Comparison of ENCODE assay signal across 12 cellular contexts in the genomic region with DNA sequence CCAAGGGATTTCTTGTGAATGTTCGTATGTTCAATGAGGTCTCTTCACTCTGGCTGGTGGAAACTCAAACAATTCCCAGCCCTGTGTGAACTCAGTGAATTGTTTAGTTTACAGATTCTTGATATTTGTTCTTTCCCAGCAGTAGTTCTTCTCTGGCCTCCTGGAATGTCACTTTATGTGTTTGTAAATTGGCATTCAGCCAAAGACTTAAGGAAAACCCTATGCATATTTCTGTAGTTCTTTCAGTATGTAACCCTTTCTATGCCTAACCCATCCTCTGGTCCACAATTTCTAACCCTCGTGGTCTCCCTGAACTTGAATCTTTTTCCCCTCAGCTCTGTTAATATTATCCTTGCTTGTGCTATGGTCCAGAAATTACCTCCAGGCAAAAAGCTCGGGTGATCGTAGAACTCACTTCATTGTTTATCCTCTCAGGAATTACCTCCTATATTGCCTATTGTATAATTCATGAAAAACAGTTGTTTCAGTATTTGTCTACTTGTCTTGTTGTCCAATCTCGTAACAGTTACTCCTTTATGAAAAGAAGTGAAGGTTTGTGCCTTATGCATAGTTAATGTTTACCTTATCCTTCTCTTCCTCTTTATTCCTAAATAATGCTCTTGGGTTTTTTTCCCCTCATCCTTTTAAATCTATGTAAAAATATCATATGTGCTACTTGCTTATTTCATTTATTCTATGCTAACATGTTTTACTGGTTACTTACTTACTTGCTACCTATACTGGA. TPM values are rescaled to one million over a fixed set of nuclear protein-coding genes. Genes with fewer than 3 reads are reported as not detected.
A peak's percentile ranks its signal among the peaks of the same experiment; 100 is the strongest.
DNase-seq lines count a peak whose midpoint lies in the region; ATAC-seq and TF ChIP-seq lines count a peak whose summit lies in the region.
"Had no signal": no experiment of that assay in that cellular context is flagged by ENCODE, and none has a peak within 500 bp of the region (broad histone marks: within the 10 kb centered on the region; RNA-seq: fewer than 3 reads in every experiment).

No MANE protein-coding gene starts in this region.

- no peak for TF ChIP-seq POLR2A in body of pancreas (IDR thresholded peaks at IDR 0.05)

- H3K27me3 ChIP-seq in cardiac muscle cell, result no peaks in the 10 kb centered on the region
- H3K27me3 ChIP-seq in body of pancreas, result no peaks in the 10 kb centered on the region

- H3K36me3 ChIP-seq in cardiac muscle cell (no peaks in the 10 kb centered on the region), body of pancreas (replicated peaks in 1 of 2; ENCODE audit: insufficient read depth in 1 of 2, low read depth in 2 of 2) (no peaks in the 10 kb centered on the region)

- ATAC-seq in body of pancreas (peak; percentile 33), GM18873 (IDR thresholded peaks at IDR 0.05; ENCODE audit: low FRiP score, unreplicated experiment) (no peak), natural killer cell (no peak), GM18907 (IDR thresholded peaks at IDR 0.05; ENCODE audit: unreplicated experiment) (no peak), HG02623 (IDR thresholded peaks at IDR 0.05; ENCODE audit: unreplicated experiment) (no peak)
- ATAC-seq: activated T-helper 17 cell treated with anti-CD3 and anti-CD28 coated beads, Interleukin-2, amount 50 U/mL, for 72 hours had no signal

- H3K27ac ChIP-seq in cardiac muscle cell (no peak overlapping the region), body of pancreas (peak overlapping the region in 1 of 4 donors; percentile 21)
- H3K27ac ChIP-seq: coronary artery had no signal

- no peaks in the 10 kb centered on the region for H3K4me1 ChIP-seq in cardiac muscle cell (ENCODE audit: low read depth)
- H3K4me1 ChIP-seq in body of pancreas, result peaks cover 11% of the 10 kb centered on the region

- WGBS in body of pancreas, 2 donors, result 21 to 25% methylated on average over 5 of the region's 5 CpGs

- H3K9me3 Mint-ChIP-seq in natural killer cell, result no peaks in the 10 kb centered on the region
- H3K9me3 Mint-ChIP-seq: activated T-helper 17 cell treated with anti-CD3 and anti-CD28 coated beads, Interleukin-2, amount 50 U/mL, for 72 hours had no signal

- peaks cover 0 to 4% of the 10 kb centered on the region in 2 donors for H3K27me3 Mint-ChIP-seq in natural killer cell (ENCODE audit: low read depth in 2 of 2)

- H3K36me3 Mint-ChIP-seq in natural killer cell, result no peaks in the 10 kb centered on the region

- H3K27ac Mint-ChIP-seq in natural killer cell, result no peak overlapping the region
- H3K27ac Mint-ChIP-seq: activated T-helper 17 cell treated with anti-CD3 and anti-CD28 coated beads, Interleukin-2, amount 50 U/mL, for 72 hours had no signal

- H3K9me3 ChIP-seq in cardiac muscle cell (ENCODE audit: low read depth) (no peaks in the 10 kb centered on the region), body of pancreas (no peaks in the 10 kb centered on the region)

- peak; percentile 20 to 58 for DNase-seq in cardiac muscle cell (ENCODE audit: low read depth in 1 of 2, low spot score in 1 of 2)
- no peak for DNase-seq in cardiac septum (ENCODE audit: low spot score)
- DNase-seq in body of pancreas, result no peak
- DNase-seq in kidney tubule cell (ENCODE audit: low spot score), result peak; percentile 33
- DNase-seq in natural killer cell, result no peak
- DNase-seq: head of caudate nucleus, SHP77 had no signal

- no peak overlapping the region for H3K4me3 ChIP-seq in cardiac muscle cell
- no peak overlapping the region for H3K4me3 ChIP-seq in body of pancreas
- H3K4me3 ChIP-seq: coronary artery had no signal

- no peaks in the 10 kb centered on the region for H3K4me1 Mint-ChIP-seq in natural killer cell
- H3K4me1 Mint-ChIP-seq: activated T-helper 17 cell treated with anti-CD3 and anti-CD28 coated beads, Interleukin-2, amount 50 U/mL, for 72 hours had no signal

- no peak overlapping the region for H3K4me3 Mint-ChIP-seq in natural killer cell
- H3K4me3 Mint-ChIP-seq: activated T-helper 17 cell treated with anti-CD3 and anti-CD28 coated beads, Interleukin-2, amount 50 U/mL, for 72 hours had no signal

- TF ChIP-seq CTCF in cardiac muscle cell (IDR thresholded peaks at IDR 0.05; ENCODE audit: low read depth, low read length), result no peak
- TF ChIP-seq CTCF in body of pancreas (IDR thresholded peaks at IDR 0.05), result no peak
- TF ChIP-seq CTCF in natural killer cell (IDR thresholded peaks at IDR 0.05), result no peak

- intact Hi-C loops in cardiac septum (cut with DNase I) (no loop called here), body of pancreas (cut with DNase I) (no loop called here), natural killer cell (cut with micrococcal nuclease) (no loop called here)

RNA-seq across cellular contexts. Expression of gene AGR3, which starts 23.7 kb away (rescaled TPM):
- total RNA-seq in cardiac muscle cell (not detected in 2 replicates), cardiac septum (not detected), body of pancreas (10 to 100 TPM in 1 of 2 donors, not detected in 1; 13.2 TPM), natural killer cell (not detected)
- not detected in 2 replicates for polyA plus RNA-seq in cardiac muscle cell
- total RNA-seq: activated T-helper 17 cell treated with anti-CD3 and anti-CD28 coated beads, Interleukin-2, amount 50 U/mL, for 72 hours had no signal

Comparison
In these comparisons a context has a peak if more than half of its experiments do, and no peak if none do; other contexts are left out.
1. DNase-seq: peak in cardiac muscle cell (2 of 2) and kidney tubule cell (single experiment); none in cardiac septum (single experiment), body of pancreas (0 of 4) and natural killer cell (single experiment).